Comparison of ENCODE assay signal across 18 cellular contexts in the genomic region with DNA sequence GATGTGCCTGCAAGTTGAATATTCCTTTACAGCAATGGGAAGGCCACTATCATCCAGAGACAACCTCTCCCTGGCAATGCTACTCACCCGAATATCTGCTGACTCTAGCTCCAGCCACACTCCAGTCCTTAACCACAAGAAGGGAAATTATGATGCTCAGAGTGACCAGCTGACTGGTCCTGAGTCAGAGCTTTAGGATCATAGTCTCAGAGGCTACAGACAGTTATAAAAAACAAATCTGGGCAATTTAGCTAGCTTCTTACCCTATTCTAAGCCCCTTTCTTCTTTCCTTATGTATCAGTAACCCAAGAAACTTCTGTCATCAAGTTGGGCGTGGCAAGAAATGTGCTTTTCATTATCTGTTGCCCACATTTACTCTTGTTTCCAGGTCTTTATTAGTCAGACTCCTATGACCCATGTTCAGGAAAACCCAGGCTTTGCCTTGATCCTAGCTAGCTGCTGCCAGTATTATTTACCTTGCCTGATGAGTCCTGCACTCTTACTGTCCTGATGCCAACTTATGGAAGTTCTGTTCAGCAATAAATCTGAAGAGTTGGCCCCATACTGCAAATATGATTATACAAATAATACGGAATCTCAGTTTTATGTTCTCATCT.
DNase-seq lines count a peak whose midpoint lies in the region; TF ChIP-seq lines count a peak whose summit lies in the region.
"Had no signal": no experiment of that assay in that cellular context is flagged by ENCODE, and none has a peak within 500 bp of the region (broad histone marks: within the 10 kb centered on the region; RNA-seq: fewer than 3 reads in every experiment).

No MANE protein-coding gene starts in this region.

- H3K27ac Mint-ChIP-seq in activated CD4-positive, alpha-beta T cell treated with anti-CD3 and anti-CD28 coated beads, Interleukin-2, amount 10 ng/mL, durations not matched to agents 7 days and 5 days, result no peak overlapping the region
- H3K27ac Mint-ChIP-seq: activated naive CD4-positive, alpha-beta T cell treated with anti-CD3 and anti-CD28 coated beads, Interleukin-2, amount 50 U/mL, for 24 hours; CD4-positive, alpha-beta T cell; stimulated activated naive CD8-positive, alpha-beta T cell treated with anti-CD3 and anti-CD28 coated beads, Interleukin-15, Interleukin-2, amounts not matched to agents 100 ng/mL and 50 ng/mL, for 24 hours; T-helper 1 cell treated with Interleukin-12 subunit alpha and Interleukin-12 subunit beta and Interleukin-4 antibody, amounts not matched to agents 30 μg/mL and 1 μg/mL, for 36 hours had no signal

- no peaks in the 10 kb centered on the region for H3K36me3 Mint-ChIP-seq in activated CD4-positive, alpha-beta T cell treated with anti-CD3 and anti-CD28 coated beads, Interleukin-2, amount 10 ng/mL, durations not matched to agents 7 days and 5 days (ENCODE audit: low read depth)

- H2AFZ ChIP-seq in GM23248 (no peak overlapping the region), fibroblast of lung (ENCODE audit: low read length) (no peak overlapping the region)
- H2AFZ ChIP-seq: hepatocyte, parathyroid adenoma had no signal

- H3K36me3 ChIP-seq in GM23248 (ENCODE audit: low read depth), result no peaks in the 10 kb centered on the region
- H3K36me3 ChIP-seq in fibroblast of lung (ENCODE audit: control insufficient read depth, insufficient read depth, low read length), result no peaks in the 10 kb centered on the region
- H3K36me3 ChIP-seq: vagina had no signal

- H3K27me3 ChIP-seq in GM23248 (replicated peaks; ENCODE audit: insufficient read depth), result no peaks in the 10 kb centered on the region
- no peaks in the 10 kb centered on the region for H3K27me3 ChIP-seq in fibroblast of lung (ENCODE audit: control insufficient read depth, insufficient read depth, low read length)
- H3K27me3 ChIP-seq: hepatocyte, vagina had no signal

- POLR2A ChIA-PET in GM10248 (lab: Yijun Ruan, JAX), result no interaction called here
- POLR2A ChIA-PET in activated CD4-positive, alpha-beta T cell treated with anti-CD3 and anti-CD28 coated beads, Interleukin-2, amount 10 ng/mL, durations not matched to agents 7 days and 5 days (lab: Charles Lee), result no interaction called here

- H3K79me2 ChIP-seq in GM23248 (ENCODE audit: insufficient read depth) (no peaks in the 10 kb centered on the region), fibroblast of lung (ENCODE audit: control insufficient read depth, insufficient read depth, low read length) (no peaks in the 10 kb centered on the region)
- H3K79me2 ChIP-seq: hepatocyte, parathyroid adenoma had no signal

- H3K9me3 ChIP-seq in GM23248 (ENCODE audit: low read depth) (no peaks in the 10 kb centered on the region), fibroblast of lung (ENCODE audit: control insufficient read depth, insufficient read depth, low read depth, low read length) (no peaks in the 10 kb centered on the region)
- H3K9me3 ChIP-seq: vagina had no signal

- no peak overlapping the region for H3K4me3 Mint-ChIP-seq in activated CD4-positive, alpha-beta T cell treated with anti-CD3 and anti-CD28 coated beads, Interleukin-2, amount 10 ng/mL, durations not matched to agents 7 days and 5 days
- H3K4me3 Mint-ChIP-seq: activated naive CD4-positive, alpha-beta T cell treated with anti-CD3 and anti-CD28 coated beads, Interleukin-2, amount 50 U/mL, for 24 hours; CD4-positive, alpha-beta T cell; stimulated activated naive CD8-positive, alpha-beta T cell treated with anti-CD3 and anti-CD28 coated beads, Interleukin-15, Interleukin-2, amounts not matched to agents 100 ng/mL and 50 ng/mL, for 24 hours; T-helper 1 cell treated with Interleukin-12 subunit alpha and Interleukin-12 subunit beta and Interleukin-4 antibody, amounts not matched to agents 30 μg/mL and 1 μg/mL, for 36 hours had no signal

- WGBS in GM23248 (ENCODE audit: low coverage in 1 of 2, low lambda C conversion rate in 2 of 2, missing lambda C conversion rate in 2 of 2), 2 experiments, result 39 to 46% methylated on average over 3 of the region's 3 CpGs

- no peak overlapping the region for H3K4me2 ChIP-seq in GM23248 (ENCODE audit: unreplicated experiment)
- no peak overlapping the region for H3K4me2 ChIP-seq in fibroblast of lung (ENCODE audit: extremely low read depth, insufficient read depth, low read length)
- H3K4me2 ChIP-seq: hepatocyte had no signal

- CTCF ChIA-PET in GM10248 (lab: Yijun Ruan, JAX), result interaction anchor here (1.2 to 2.0 kb wide), 2 partner anchors 11 to 75 kb away, joined by 3 to 8 read pairs; no protein-coding TSS in a partner anchor
- CTCF ChIA-PET in activated CD4-positive, alpha-beta T cell treated with anti-CD3 and anti-CD28 coated beads, Interleukin-2, amount 10 ng/mL, durations not matched to agents 7 days and 5 days (lab: Charles Lee), result no interaction called here

- 0 out of 2 replicates have a peak overlapping the region, but pooled peaks have one; percentile 7 for H3K27ac ChIP-seq in GM23248
- H3K27ac ChIP-seq in fibroblast of lung (ENCODE audit: insufficient read depth, low read length), result no peak overlapping the region
- H3K27ac ChIP-seq: hepatocyte, parathyroid adenoma, vagina had no signal

- H3K9me2 ChIP-seq in GM23248 (ENCODE audit: insufficient read depth), result no peaks in the 10 kb centered on the region

- H3K4me1 ChIP-seq in GM23248 (ENCODE audit: insufficient read depth), result peaks cover 8% of the 10 kb centered on the region
- H3K4me1 ChIP-seq in fibroblast of lung (ENCODE audit: control insufficient read depth, extremely low read depth, insufficient read depth, low read length), result no peaks in the 10 kb centered on the region
- H3K4me1 ChIP-seq: parathyroid adenoma, vagina had no signal

- H3K9ac ChIP-seq in GM23248 (no peak overlapping the region), fibroblast of lung (ENCODE audit: insufficient read depth, low read length) (no peak overlapping the region)
- H3K9ac ChIP-seq: parathyroid adenoma had no signal

- in situ Hi-C loops in GM23248 (cut with MboI), result no loop called here

- no peaks in the 10 kb centered on the region for H3K4me1 Mint-ChIP-seq in activated CD4-positive, alpha-beta T cell treated with anti-CD3 and anti-CD28 coated beads, Interleukin-2, amount 10 ng/mL, durations not matched to agents 7 days and 5 days
- H3K4me1 Mint-ChIP-seq: activated naive CD4-positive, alpha-beta T cell treated with anti-CD3 and anti-CD28 coated beads, Interleukin-2, amount 50 U/mL, for 24 hours had no signal

- no peak for TF ChIP-seq CTCF in fibroblast of lung (conservative IDR thresholded peaks at IDR 0.05 in 1 of 2, IDR thresholded peaks at IDR 0.05 in 1 of 2; ENCODE audit: low read depth in 1 of 2, low read length in 2 of 2)
- TF ChIP-seq CTCF in GM10248 (IDR thresholded peaks at IDR 0.05; ENCODE audit: control extremely low read depth, extremely low read depth, low read depth, missing control alignments), result no peak

- H3K4me3 ChIP-seq in GM23248 (no peak overlapping the region), fibroblast of lung (replicated peaks in 1 of 4; ENCODE audit: control extremely low read depth in 1 of 4, insufficient read depth in 1 of 4, low read depth in 3 of 4, low read length in 4 of 4) (no peak overlapping the region)
- H3K4me3 ChIP-seq: hepatocyte, vagina had no signal

- no peaks in the 10 kb centered on the region for H3K9me3 Mint-ChIP-seq in activated CD4-positive, alpha-beta T cell treated with anti-CD3 and anti-CD28 coated beads, Interleukin-2, amount 10 ng/mL, durations not matched to agents 7 days and 5 days
- H3K9me3 Mint-ChIP-seq: activated naive CD4-positive, alpha-beta T cell treated with anti-CD3 and anti-CD28 coated beads, Interleukin-2, amount 50 U/mL, for 24 hours; stimulated activated naive CD8-positive, alpha-beta T cell treated with anti-CD3 and anti-CD28 coated beads, Interleukin-15, Interleukin-2, amounts not matched to agents 100 ng/mL and 50 ng/mL, for 24 hours; T-helper 1 cell treated with Interleukin-12 subunit alpha and Interleukin-12 subunit beta and Interleukin-4 antibody, amounts not matched to agents 30 μg/mL and 1 μg/mL, for 36 hours had no signal

- H4K20me1 ChIP-seq in GM23248 (ENCODE audit: insufficient read depth) (no peaks in the 10 kb centered on the region), fibroblast of lung (ENCODE audit: control insufficient read depth, extremely low read depth, insufficient read depth, low read length) (no peaks in the 10 kb centered on the region)

- H3K27me3 Mint-ChIP-seq in activated CD4-positive, alpha-beta T cell treated with anti-CD3 and anti-CD28 coated beads, Interleukin-2, amount 10 ng/mL, durations not matched to agents 7 days and 5 days, result no peaks in the 10 kb centered on the region
- H3K27me3 Mint-ChIP-seq: activated naive CD4-positive, alpha-beta T cell treated with anti-CD3 and anti-CD28 coated beads, Interleukin-2, amount 50 U/mL, for 24 hours; CD4-positive, alpha-beta T cell; stimulated activated naive CD8-positive, alpha-beta T cell treated with anti-CD3 and anti-CD28 coated beads, Interleukin-15, Interleukin-2, amounts not matched to agents 100 ng/mL and 50 ng/mL, for 24 hours had no signal

- DNase-seq in GM23248 (peak; percentile 82), T1000 (lab: John Stamatoyannopoulos, UW) (peak; percentile 30), fibroblast of lung (ENCODE audit: low read depth in 2 of 2) (peak; percentile 20 to 39), stromal cell of bone marrow (ENCODE audit: low read depth) (peak; percentile 91), NCI-H1694 (lab: John Stamatoyannopoulos, UW) (no peak), GM10248 (ENCODE audit: extremely low spot score) (no peak)
- no peak for DNase-seq in activated CD4-positive, alpha-beta T cell treated with anti-CD3 and anti-CD28 coated beads, Interleukin-2, amount 10 ng/mL, durations not matched to agents 7 days and 5 days
- DNase-seq: activated CD4-positive, CD25-positive, alpha-beta regulatory T cell treated with anti-CD3 and anti-CD28 coated beads, Interleukin-2, amount 50 U/mL, for 72 hours; CD4-positive, alpha-beta T cell; DMS79 treated with DMSO at 0.1 percent for 48 hours; MM.1S; NCI-H774 had no signal

- no peaks in the 10 kb centered on the region for H3F3A ChIP-seq in GM23248 (ENCODE audit: insufficient read depth)

Comparison
In these comparisons a context has a peak if more than half of its experiments do, and no peak if none do; other contexts are left out.
1. DNase-seq: peak in GM23248 (single experiment), T1000 (single experiment), fibroblast of lung (2 of 2) and stromal cell of bone marrow (single experiment); none in NCI-H1694 (single experiment), GM10248 (single experiment) and activated CD4-positive, alpha-beta T cell treated with anti-CD3 and anti-CD28 coated beads, Interleukin-2, amount 10 ng/mL, durations not matched to agents 7 days and 5 days (single experiment).